In genomic region chr5:7388553-7388952, GRCh38 we compare ENCODE assay signal across 28 cellular contexts. TPM values are rescaled to one million over a fixed set of nuclear protein-coding genes. Genes with fewer than 3 reads are reported as not detected.
DNase-seq lines count a peak whose midpoint lies in the region; ATAC-seq, FAIRE-seq and TF ChIP-seq lines count a peak whose summit lies in the region.
"Had no signal": no experiment of that assay in that cellular context is flagged by ENCODE, and none has a peak within 500 bp of the region (broad histone marks: within the 10 kb centered on the region; RNA-seq: fewer than 3 reads in every experiment).

No MANE protein-coding gene starts in this region.

- DNase-seq in HTR-8/SVneo (ENCODE audit: insufficient read length, low spot score) (no peak), mesendoderm (no peak), ascending aorta (ENCODE audit: low spot score in 2 of 2) (no peak)
- DNase-seq: 8988T; ACHN; BE2C; C1 segment of cervical spinal cord; CD4-positive, alpha-beta memory T cell; CD4-positive, CD25-positive, alpha-beta regulatory T cell; CD8-positive, alpha-beta memory T cell; COR-L47; DMS 273 treated with DMSO at 0.1 percent for 48 hours; DMS153; DMS53; DMS79; DND-41; EL; GDM1 had no signal

- no peaks in the 10 kb centered on the region for H3K27me3 ChIP-seq in mesendoderm (ENCODE audit: insufficient read depth, low read length, poor library complexity)
- no peaks in the 10 kb centered on the region for H3K27me3 ChIP-seq in ascending aorta
- H3K27me3 ChIP-seq: BE2C, BLaER1 had no signal

- no peaks in the 10 kb centered on the region for H3K79me1 ChIP-seq in mesendoderm (ENCODE audit: low read length)

- H3K27ac Mint-ChIP-seq in brain: peak overlapping the region in 3 of 5 experiments; percentile 15 to 51 (median 38)
- H3K27ac Mint-ChIP-seq: CD14-positive monocyte; CD4-positive, alpha-beta memory T cell; CD4-positive, CD25-positive, alpha-beta regulatory T cell; CD8-positive, alpha-beta memory T cell had no signal

- H3K9me3 ChIP-seq in HEK293 (ENCODE audit: control insufficient read depth, insufficient read depth, low read depth, low read length) (no peaks in the 10 kb centered on the region), ascending aorta (no peaks in the 10 kb centered on the region)
- H3K9me3 ChIP-seq: BE2C, BLaER1 had no signal

- H2BK15ac ChIP-seq in mesendoderm (replicated peaks; ENCODE audit: low read depth): no peak overlapping the region

- H3K4ac ChIP-seq in mesendoderm (ENCODE audit: low read depth, low read length): no peak overlapping the region

- ATAC-seq in HG03135 (IDR thresholded peaks at IDR 0.05; ENCODE audit: unreplicated experiment) (no peak), HG03175 (IDR thresholded peaks at IDR 0.05; ENCODE audit: unreplicated experiment) (no peak)
- ATAC-seq: GM12878 had no signal

- CTCF ChIA-PET in HEK293 (lab: Yijun Ruan, JAX): no interaction called here

- H2BK120ac ChIP-seq in mesendoderm (ENCODE audit: low read depth, low read length): no peak overlapping the region

- no peak overlapping the region for H2AK5ac ChIP-seq in mesendoderm (ENCODE audit: low read length)

- H3K9ac ChIP-seq in mesendoderm (ENCODE audit: low read length): no peak overlapping the region
- H3K9ac ChIP-seq: BLaER1 had no signal

- H3K36me3 ChIP-seq in HEK293 (ENCODE audit: control insufficient read depth in 2 of 2, insufficient read depth in 1 of 2, low read length in 2 of 2) (no peaks in the 10 kb centered on the region), mesendoderm (ENCODE audit: control insufficient read depth, insufficient read depth, low read length) (no peaks in the 10 kb centered on the region), ascending aorta (no peaks in the 10 kb centered on the region)
- H3K36me3 ChIP-seq: BE2C, BLaER1 had no signal

- POLR2A ChIA-PET in HEK293 (lab: Yijun Ruan, JAX): no interaction called here

- H4K8ac ChIP-seq in mesendoderm (ENCODE audit: low read depth, low read length): no peak overlapping the region

- no CpG with 5 or more reads among the region's 3 CpGs for WGBS in mesendoderm (ENCODE audit: extremely low coverage, insufficient coverage, low lambda C conversion rate)

- H3K36me3 Mint-ChIP-seq in brain: no peaks in the 10 kb centered on the region
- H3K36me3 Mint-ChIP-seq: CD14-positive monocyte; CD4-positive, alpha-beta memory T cell; CD4-positive, CD25-positive, alpha-beta regulatory T cell; CD8-positive, alpha-beta memory T cell had no signal

- TF ChIP-seq CTCF in HEK293 (tag by site-specific recombination; IDR thresholded peaks at IDR 0.05) (no peak), brain (conservative IDR thresholded peaks at IDR 0.05) (no peak), ascending aorta (IDR thresholded peaks at IDR 0.05) (no peak)

- H3K79me2 ChIP-seq in mesendoderm (ENCODE audit: control insufficient read depth, insufficient read depth, low read length): no peaks in the 10 kb centered on the region

- H2BK5ac ChIP-seq in mesendoderm (ENCODE audit: low read length): no peak overlapping the region

- peak; percentile 9 for FAIRE-seq in HTR-8/SVneo (lab: Jason Lieb, UNC)
- FAIRE-seq: A204.1, GM12878, GM19239 had no signal

- H3K18ac ChIP-seq in mesendoderm (ENCODE audit: low read length): peak overlapping the region; percentile 39

- no peak overlapping the region for H3K4me2 ChIP-seq in mesendoderm (ENCODE audit: low read length)
- H3K4me2 ChIP-seq: BLaER1 had no signal

- no peak overlapping the region for H3K27ac ChIP-seq in HEK293 (ENCODE audit: extremely low read depth, low read depth, low read length)
- no peak overlapping the region for H3K27ac ChIP-seq in mesendoderm (ENCODE audit: low read depth, low read length)
- H3K27ac ChIP-seq in ascending aorta: no peak overlapping the region
- H3K27ac ChIP-seq: BLaER1 had no signal

- no peak overlapping the region for H3K56ac ChIP-seq in mesendoderm (ENCODE audit: low read length)

- H3K4me3 ChIP-seq in HEK293 (ENCODE audit: low read depth, low read length) (no peak overlapping the region), mesendoderm (ENCODE audit: low read length) (no peak overlapping the region), ascending aorta (no peak overlapping the region)
- H3K4me3 ChIP-seq: BLaER1, GM12878 had no signal

- H3K4me1 ChIP-seq in HEK293 (ENCODE audit: control insufficient read depth, insufficient read depth, low read length) (no peaks in the 10 kb centered on the region), mesendoderm (ENCODE audit: control insufficient read depth, low read depth, low read length) (no peaks in the 10 kb centered on the region), ascending aorta (no peaks in the 10 kb centered on the region)
- H3K4me1 ChIP-seq: BE2C, BLaER1 had no signal

- H4K5ac ChIP-seq in mesendoderm (ENCODE audit: low read length): no peak overlapping the region

- no peak overlapping the region for H3K4me3 Mint-ChIP-seq in brain
- H3K4me3 Mint-ChIP-seq: CD14-positive monocyte; CD4-positive, alpha-beta memory T cell; CD4-positive, CD25-positive, alpha-beta regulatory T cell had no signal

- intact Hi-C loops in ascending aorta (cut with DNase I): no loop called here

- no peaks in the 10 kb centered on the region for H3K9me3 Mint-ChIP-seq in brain
- H3K9me3 Mint-ChIP-seq: CD4-positive, alpha-beta memory T cell; CD4-positive, CD25-positive, alpha-beta regulatory T cell had no signal

- H3K27me3 Mint-ChIP-seq in brain: peaks cover 5% of the 10 kb centered on the region

- no peak overlapping the region for H3K23ac ChIP-seq in mesendoderm (ENCODE audit: low read length)

- H3K4me1 Mint-ChIP-seq in brain: peaks cover 36% of the 10 kb centered on the region
- H3K4me1 Mint-ChIP-seq: CD14-positive monocyte; CD4-positive, alpha-beta memory T cell; CD4-positive, CD25-positive, alpha-beta regulatory T cell; CD8-positive, alpha-beta memory T cell had no signal

TF ChIP-seq in HEK293, 187 proteins besides CTCF, POLR2A, EP300 and RAD21:
- TF ChIP-seq, protein P1, sequence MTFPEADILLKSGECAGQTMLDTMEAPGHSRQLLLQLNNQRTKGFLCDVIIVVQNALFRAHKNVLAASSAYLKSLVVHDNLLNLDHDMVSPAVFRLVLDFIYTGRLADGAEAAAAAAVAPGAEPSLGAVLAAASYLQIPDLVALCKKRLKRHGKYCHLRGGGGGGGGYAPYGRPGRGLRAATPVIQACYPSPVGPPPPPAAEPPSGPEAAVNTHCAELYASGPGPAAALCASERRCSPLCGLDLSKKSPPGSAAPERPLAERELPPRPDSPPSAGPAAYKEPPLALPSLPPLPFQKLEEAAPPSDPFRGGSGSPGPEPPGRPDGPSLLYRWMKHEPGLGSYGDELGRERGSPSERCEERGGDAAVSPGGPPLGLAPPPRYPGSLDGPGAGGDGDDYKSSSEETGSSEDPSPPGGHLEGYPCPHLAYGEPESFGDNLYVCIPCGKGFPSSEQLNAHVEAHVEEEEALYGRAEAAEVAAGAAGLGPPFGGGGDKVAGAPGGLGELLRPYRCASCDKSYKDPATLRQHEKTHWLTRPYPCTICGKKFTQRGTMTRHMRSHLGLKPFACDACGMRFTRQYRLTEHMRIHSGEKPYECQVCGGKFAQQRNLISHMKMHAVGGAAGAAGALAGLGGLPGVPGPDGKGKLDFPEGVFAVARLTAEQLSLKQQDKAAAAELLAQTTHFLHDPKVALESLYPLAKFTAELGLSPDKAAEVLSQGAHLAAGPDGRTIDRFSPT (tag by site-specific recombination; IDR thresholded peaks at IDR 0.05): no peak
- TF ChIP-seq ZNF292 (tag by site-specific recombination; IDR thresholded peaks at IDR 0.05; ENCODE audit: borderline replicate concordance, low read depth) (no peak), ZFHX2 (tag by site-specific recombination; conservative IDR thresholded peaks at IDR 0.05) (peak; percentile 68), MYNN (tag by site-specific recombination; IDR thresholded peaks at IDR 0.05; ENCODE audit: borderline replicate concordance) (no peak), EGR2 (tag by site-specific recombination; IDR thresholded peaks at IDR 0.05; ENCODE audit: low read depth) (peak; percentile 67; the same call in 1 of the 2 replicates), ZNF354C (tag by site-specific recombination; IDR thresholded peaks at IDR 0.05; ENCODE audit: borderline replicate concordance, low read depth) (no peak), ZNF707 (tag by site-specific recombination; IDR thresholded peaks at IDR 0.05) (no peak), ZFP41 (tag by site-specific recombination; IDR thresholded peaks at IDR 0.05; ENCODE audit: borderline replicate concordance) (no peak)
- TF ChIP-seq, protein P2, sequence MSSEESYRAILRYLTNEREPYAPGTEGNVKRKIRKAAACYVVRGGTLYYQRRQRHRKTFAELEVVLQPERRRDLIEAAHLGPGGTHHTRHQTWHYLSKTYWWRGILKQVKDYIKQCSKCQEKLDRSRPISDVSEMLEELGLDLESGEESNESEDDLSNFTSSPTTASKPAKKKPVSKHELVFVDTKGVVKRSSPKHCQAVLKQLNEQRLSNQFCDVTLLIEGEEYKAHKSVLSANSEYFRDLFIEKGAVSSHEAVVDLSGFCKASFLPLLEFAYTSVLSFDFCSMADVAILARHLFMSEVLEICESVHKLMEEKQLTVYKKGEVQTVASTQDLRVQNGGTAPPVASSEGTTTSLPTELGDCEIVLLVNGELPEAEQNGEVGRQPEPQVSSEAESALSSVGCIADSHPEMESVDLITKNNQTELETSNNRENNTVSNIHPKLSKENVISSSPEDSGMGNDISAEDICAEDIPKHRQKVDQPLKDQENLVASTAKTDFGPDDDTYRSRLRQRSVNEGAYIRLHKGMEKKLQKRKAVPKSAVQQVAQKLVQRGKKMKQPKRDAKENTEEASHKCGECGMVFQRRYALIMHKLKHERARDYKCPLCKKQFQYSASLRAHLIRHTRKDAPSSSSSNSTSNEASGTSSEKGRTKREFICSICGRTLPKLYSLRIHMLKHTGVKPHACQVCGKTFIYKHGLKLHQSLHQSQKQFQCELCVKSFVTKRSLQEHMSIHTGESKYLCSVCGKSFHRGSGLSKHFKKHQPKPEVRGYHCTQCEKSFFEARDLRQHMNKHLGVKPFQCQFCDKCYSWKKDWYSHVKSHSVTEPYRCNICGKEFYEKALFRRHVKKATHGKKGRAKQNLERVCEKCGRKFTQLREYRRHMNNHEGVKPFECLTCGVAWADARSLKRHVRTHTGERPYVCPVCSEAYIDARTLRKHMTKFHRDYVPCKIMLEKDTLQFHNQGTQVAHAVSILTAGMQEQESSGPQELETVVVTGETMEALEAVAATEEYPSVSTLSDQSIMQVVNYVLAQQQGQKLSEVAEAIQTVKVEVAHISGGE (tag by site-specific recombination; conservative IDR thresholded peaks at IDR 0.05; ENCODE audit: low read depth): no peak

RNA-seq across cellular contexts. Expression of gene ADCY2, which starts 7.4 kb away (rescaled TPM):
- polyA plus RNA-seq in brain (ENCODE audit: insufficient read depth, low read depth, low replicate concordance): 85.6 TPM
- polyA plus RNA-seq in mesendoderm (2013, experiment 1 of 2): 21.7 TPM
- 21.6 TPM for polyA plus RNA-seq in mesendoderm (2013, experiment 2 of 2)
- 0.11 TPM for total RNA-seq in ascending aorta
- total RNA-seq: CD4-positive, alpha-beta memory T cell; CD4-positive, CD25-positive, alpha-beta regulatory T cell; CD8-positive, alpha-beta memory T cell had no signal
- polyA plus RNA-seq: AG04450; CD14-positive monocyte; CD4-positive, alpha-beta memory T cell; CD4-positive, CD25-positive, alpha-beta regulatory T cell; CD8-positive, alpha-beta memory T cell had no signal
